18 cellular contexts compared by ENCODE assay signal in the genomic region with DNA sequence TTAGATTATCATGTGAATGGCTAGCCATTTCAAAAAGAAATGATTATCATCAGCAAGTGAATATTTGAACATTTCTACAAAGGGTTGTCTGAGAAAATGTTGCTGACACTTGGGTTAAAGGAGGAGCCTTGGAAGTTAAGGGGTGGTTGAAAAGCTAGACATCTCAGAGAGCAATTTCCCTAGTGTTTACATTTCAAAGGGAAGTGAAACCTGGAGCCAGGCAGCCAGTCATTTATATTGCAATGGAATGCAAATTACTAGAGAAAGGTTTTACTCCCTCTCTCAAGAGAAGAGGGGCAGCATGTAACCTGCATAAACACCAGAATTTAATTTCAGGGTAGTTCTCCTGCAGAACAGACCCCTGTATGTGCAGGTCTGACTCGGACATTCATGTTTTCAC.
DNase-seq lines count a peak whose midpoint lies in the region; TF ChIP-seq lines count a peak whose summit lies in the region.
"Had no signal": no experiment of that assay in that cellular context is flagged by ENCODE, and none has a peak within 500 bp of the region (broad histone marks: within the 10 kb centered on the region; RNA-seq: fewer than 3 reads in every experiment).

No MANE protein-coding gene starts in this region.

- H3K4me3 ChIP-seq in NB4 (ENCODE audit: low read depth, low read length): no peak overlapping the region
- H3K4me3 ChIP-seq in choroid plexus epithelial cell (ENCODE audit: low read depth, low read length): no peak overlapping the region
- no peak overlapping the region for H3K4me3 ChIP-seq in mesendoderm (ENCODE audit: low read length)
- H3K4me3 ChIP-seq: K562 had no signal

- no peaks in the 10 kb centered on the region for H3K79me2 ChIP-seq in mesendoderm (ENCODE audit: control insufficient read depth, insufficient read depth, low read length)

- H3K79me1 ChIP-seq in mesendoderm (ENCODE audit: low read length): no peaks in the 10 kb centered on the region

- no peak overlapping the region for H3K4me3 Mint-ChIP-seq in progenitor cell of endocrine pancreas (ENCODE audit: low read depth)

- H4K5ac ChIP-seq in mesendoderm (ENCODE audit: low read length): no peak overlapping the region

- H2BK120ac ChIP-seq in mesendoderm (ENCODE audit: low read depth, low read length): no peak overlapping the region

- H3K4me1 ChIP-seq in mesendoderm (ENCODE audit: control insufficient read depth, low read depth, low read length): no peaks in the 10 kb centered on the region
- H3K4me1 ChIP-seq: BE2C had no signal

- no peak for TF ChIP-seq CTCF in NB4 (IDR thresholded peaks at IDR 0.05; ENCODE audit: low read depth, low read length)
- no peak for TF ChIP-seq CTCF in choroid plexus epithelial cell (conservative IDR thresholded peaks at IDR 0.05; ENCODE audit: low read depth, low read length)
- TF ChIP-seq CTCF in progenitor cell of endocrine pancreas (IDR thresholded peaks at IDR 0.05; ENCODE audit: unreplicated experiment): no peak

- no peak overlapping the region for H4K8ac ChIP-seq in mesendoderm (ENCODE audit: low read depth, low read length)

- WGBS in mesendoderm (ENCODE audit: extremely low coverage, insufficient coverage, low lambda C conversion rate): no CpG with 5 or more reads among the region's 1 CpG

- no peak overlapping the region for H3K27ac Mint-ChIP-seq in progenitor cell of endocrine pancreas

- peaks cover 8% of the 10 kb centered on the region for H3K4me1 Mint-ChIP-seq in progenitor cell of endocrine pancreas (ENCODE audit: low read depth)

- no peak overlapping the region for H3K4me2 ChIP-seq in mesendoderm (ENCODE audit: low read length)

- H2AK5ac ChIP-seq in mesendoderm (ENCODE audit: low read length): no peak overlapping the region

- no peak overlapping the region for H2BK15ac ChIP-seq in mesendoderm (replicated peaks; ENCODE audit: low read depth)

- H3K18ac ChIP-seq in mesendoderm (ENCODE audit: low read length): no peak overlapping the region

- H3K9me3 Mint-ChIP-seq in progenitor cell of endocrine pancreas (ENCODE audit: low read depth): peaks cover 3% of the 10 kb centered on the region

- DNase-seq in DMS 273 (lab: John Stamatoyannopoulos, UW; ENCODE audit: unreplicated experiment): peak; percentile 6
- DNase-seq in DMS 273 treated with DMSO at 0.1 percent for 48 hours (lab: John Stamatoyannopoulos, UW): no peak
- peak; percentile 5 for DNase-seq in NB4 (ENCODE audit: low read depth)
- peak; percentile 1 for DNase-seq in choroid plexus epithelial cell (ENCODE audit: low read depth)
- DNase-seq in mesendoderm: peak; percentile 4
- DNase-seq in cerebellum (ENCODE audit: low spot score): no peak
- DNase-seq in activated CD4-positive, alpha-beta T cell treated with anti-CD3 and anti-CD28 coated beads, Interleukin-2, amount 50 U/mL, for 48 hours: no peak
- DNase-seq in progenitor cell of endocrine pancreas (ENCODE audit: low spot score, unreplicated experiment): no peak
- DNase-seq: activated CD4-positive, alpha-beta T cell treated with anti-CD3 and anti-CD28 coated beads, Interleukin-2, amount 50 U/mL, for 1 hour; BE2C; cerebellar nuclear complex; head of caudate nucleus; left cardiac atrium; NCI-H1417 treated with DMSO at 0.1 percent for 48 hours; NCI-H2171 treated with DMSO at 0.1 percent for 48 hours; stimulated activated CD4-positive, alpha-beta T cell treated with anti-CD3 and anti-CD28 coated beads, Interleukin-12 subunit alpha, Interleukin-12 subunit beta, amount 100 ng/mL, for 4 hours had no signal

- H3K27me3 Mint-ChIP-seq in progenitor cell of endocrine pancreas: no peaks in the 10 kb centered on the region

- H3K23ac ChIP-seq in mesendoderm (ENCODE audit: low read length): no peak overlapping the region

- H3K36me3 Mint-ChIP-seq in progenitor cell of endocrine pancreas (ENCODE audit: insufficient read depth): no peaks in the 10 kb centered on the region

- H3K27ac ChIP-seq in mesendoderm (ENCODE audit: low read depth, low read length): no peak overlapping the region
- H3K27ac ChIP-seq: 22Rv1 had no signal

- no peak overlapping the region for H3K4ac ChIP-seq in mesendoderm (ENCODE audit: low read depth, low read length)

- no peak overlapping the region for H3K56ac ChIP-seq in mesendoderm (ENCODE audit: low read length)

- H3K9ac ChIP-seq in mesendoderm (ENCODE audit: low read length): no peak overlapping the region

- no peaks in the 10 kb centered on the region for H3K36me3 ChIP-seq in mesendoderm (ENCODE audit: control insufficient read depth, insufficient read depth, low read length)
- H3K36me3 ChIP-seq: BE2C had no signal

- H3K27me3 ChIP-seq in mesendoderm (ENCODE audit: insufficient read depth, low read length, poor library complexity): no peaks in the 10 kb centered on the region
- H3K27me3 ChIP-seq: BE2C had no signal

- H2BK5ac ChIP-seq in mesendoderm (ENCODE audit: low read length): no peak overlapping the region

- TF ChIP-seq POLR2A in NB4 (IDR thresholded peaks at IDR 0.05; ENCODE audit: extremely low read depth, insufficient read length): no peak

Comparison
In these comparisons a context has a peak if more than half of its experiments do, and no peak if none do; other contexts are left out.
1. DNase-seq: peak in DMS 273 (single experiment), NB4 (single experiment), choroid plexus epithelial cell (single experiment) and mesendoderm (single experiment); none in DMS 273 treated with DMSO at 0.1 percent for 48 hours (single experiment), cerebellum (single experiment), activated CD4-positive, alpha-beta T cell treated with anti-CD3 and anti-CD28 coated beads, Interleukin-2, amount 50 U/mL, for 48 hours (0 of 2) and progenitor cell of endocrine pancreas (single experiment).